Comparison of ENCODE assay signal across 19 cellular contexts in genomic region chr15:71189723-71190122, GRCh38.
"Had no signal": no experiment of that assay in that cellular context is flagged by ENCODE, and none has a peak within 500 bp of the region (broad histone marks: within the 10 kb centered on the region; RNA-seq: fewer than 3 reads in every experiment).

No MANE protein-coding gene starts in this region.

- H3K4me3 Mint-ChIP-seq: activated CD8-positive, alpha-beta T cell treated with anti-CD3 and anti-CD28 coated beads for 36 hours; activated naive CD8-positive, alpha-beta T cell treated with anti-CD3 and anti-CD28 coated beads, Interleukin-2, amount 10 ng/mL, durations not matched to agents 7 days and 5 days; activated T-helper 17 cell treated with anti-CD3 and anti-CD28 coated beads, Interleukin-2, amount 50 U/mL, for 72 hours; naive B cell; neural crest cell; stimulated activated naive CD8-positive, alpha-beta T cell treated with anti-CD3 and anti-CD28 coated beads, Interleukin-15, Interleukin-2, amounts not matched to agents 100 ng/mL and 50 ng/mL, for 24 hours; WTC11 had no signal

- ATAC-seq: activated CD8-positive, alpha-beta T cell treated with anti-CD3 and anti-CD28 coated beads for 36 hours; activated T-helper 17 cell treated with anti-CD3 and anti-CD28 coated beads, Interleukin-2, amount 50 U/mL, for 72 hours; heart right ventricle; mucosa of descending colon; WTC11 had no signal

- H3K27ac ChIP-seq: prostate gland, right atrium auricular region, transverse colon had no signal

- H3K9me3 Mint-ChIP-seq: activated CD8-positive, alpha-beta T cell treated with anti-CD3 and anti-CD28 coated beads for 36 hours; activated naive CD8-positive, alpha-beta T cell treated with anti-CD3 and anti-CD28 coated beads, Interleukin-2, amount 10 ng/mL, durations not matched to agents 7 days and 5 days; activated T-helper 17 cell treated with anti-CD3 and anti-CD28 coated beads, Interleukin-2, amount 50 U/mL, for 72 hours; stimulated activated naive CD8-positive, alpha-beta T cell treated with anti-CD3 and anti-CD28 coated beads, Interleukin-15, Interleukin-2, amounts not matched to agents 100 ng/mL and 50 ng/mL, for 24 hours; WTC11 had no signal

- H3K4me1 ChIP-seq: prostate gland, transverse colon had no signal

- DNase-seq: activated CD4-positive, alpha-beta T cell treated with anti-CD3 and anti-CD28 coated beads for 4 hours; activated CD8-positive, alpha-beta T cell treated with anti-CD3 and anti-CD28 coated beads for 36 hours; activated naive CD4-positive, alpha-beta T cell treated with Interleukin-2 at 50 U/mL for 16 hours; activated naive CD8-positive, alpha-beta T cell treated with anti-CD3 and anti-CD28 coated beads, Interleukin-2, amount 10 ng/mL, durations not matched to agents 7 days and 5 days; activated T-cell treated with anti-CD3 and anti-CD28 coated beads, Interleukin-2, amount 50 U/mL, for 1 hour; heart right ventricle; mesenchymal stem cell; mucosa of descending colon; naive B cell; stimulated activated CD4-positive, alpha-beta T cell treated with anti-CD3 and anti-CD28 coated beads, Interleukin-2, amount 100 ng/mL, for 48 hours; transverse colon had no signal

- H3K36me3 ChIP-seq: prostate gland, right atrium auricular region, transverse colon had no signal

- H3K4me3 ChIP-seq: heart right ventricle, mucosa of descending colon, prostate gland, right atrium auricular region, transverse colon had no signal

- H3K9me3 ChIP-seq: heart right ventricle, mucosa of descending colon, prostate gland, right atrium auricular region, transverse colon had no signal

- H3K36me3 Mint-ChIP-seq: activated naive CD8-positive, alpha-beta T cell treated with anti-CD3 and anti-CD28 coated beads, Interleukin-2, amount 10 ng/mL, durations not matched to agents 7 days and 5 days; naive B cell; WTC11 had no signal

- H3K4me1 Mint-ChIP-seq: activated naive CD8-positive, alpha-beta T cell treated with anti-CD3 and anti-CD28 coated beads, Interleukin-2, amount 10 ng/mL, durations not matched to agents 7 days and 5 days; activated T-helper 17 cell treated with anti-CD3 and anti-CD28 coated beads, Interleukin-2, amount 50 U/mL, for 72 hours; naive B cell had no signal

- H3K27ac Mint-ChIP-seq: activated CD8-positive, alpha-beta T cell treated with anti-CD3 and anti-CD28 coated beads for 36 hours; activated naive CD8-positive, alpha-beta T cell treated with anti-CD3 and anti-CD28 coated beads, Interleukin-2, amount 10 ng/mL, durations not matched to agents 7 days and 5 days; activated T-helper 17 cell treated with anti-CD3 and anti-CD28 coated beads, Interleukin-2, amount 50 U/mL, for 72 hours; stimulated activated naive CD8-positive, alpha-beta T cell treated with anti-CD3 and anti-CD28 coated beads, Interleukin-15, Interleukin-2, amounts not matched to agents 100 ng/mL and 50 ng/mL, for 24 hours; WTC11 had no signal

- FAIRE-seq: bronchial epithelial cell, TTC549 had no signal

- H3K27me3 ChIP-seq: heart right ventricle, right atrium auricular region, transverse colon had no signal

- H3K27me3 Mint-ChIP-seq: activated naive CD8-positive, alpha-beta T cell treated with anti-CD3 and anti-CD28 coated beads, Interleukin-2, amount 10 ng/mL, durations not matched to agents 7 days and 5 days had no signal
